2 cellular contexts compared by ENCODE assay signal in the genomic region with DNA sequence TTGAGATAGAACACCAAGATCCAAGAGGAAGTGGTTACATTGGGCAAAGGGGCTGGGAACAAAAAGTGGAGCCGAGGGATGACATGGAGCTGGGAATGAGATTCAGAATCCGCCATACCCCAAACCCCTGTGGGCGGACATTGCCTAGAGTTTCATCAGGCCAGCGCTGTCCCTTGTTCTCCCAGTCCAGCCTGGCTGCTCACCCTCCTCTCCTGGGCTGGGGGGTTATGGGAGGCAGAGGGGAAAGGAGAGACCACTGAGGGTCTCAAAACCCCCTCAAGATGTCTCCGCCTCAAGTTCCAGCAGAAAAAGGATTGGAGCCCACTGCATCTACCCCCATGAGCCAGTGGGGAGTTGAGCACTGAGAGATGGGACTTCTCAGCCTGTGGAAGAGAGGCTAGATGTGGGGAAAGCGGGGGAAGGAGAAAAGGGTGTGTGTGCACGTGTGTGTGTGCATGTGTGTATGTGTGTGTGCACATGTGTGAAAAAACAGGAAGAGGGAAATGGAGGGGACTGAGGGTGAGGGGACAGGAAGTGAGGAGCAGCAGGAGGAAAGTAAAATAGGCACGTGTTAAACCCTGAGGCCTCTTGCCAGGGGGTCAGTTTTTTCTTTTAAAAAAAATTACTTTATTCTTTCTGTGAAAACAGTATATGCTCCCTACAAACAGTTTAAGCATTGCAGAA.
TF ChIP-seq lines count a peak whose summit lies in the region.

No MANE protein-coding gene starts in this region.

TF ChIP-seq in GM23338, 12 proteins besides CTCF, POLR2A, EP300 and RAD21 (continues in another document):
- no peak for TF ChIP-seq STAT1 (IDR thresholded peaks at IDR 0.05; ENCODE audit: unreplicated experiment)
- no peak for TF ChIP-seq JUNB (IDR thresholded peaks at IDR 0.05; ENCODE audit: unreplicated experiment)
- TF ChIP-seq ZNF114 (CRISPR knock-in tag; IDR thresholded peaks at IDR 0.05): no peak
- no peak for TF ChIP-seq POLR2AphosphoS5 (IDR thresholded peaks at IDR 0.05; ENCODE audit: low read depth)
- no peak for TF ChIP-seq EZH2 (IDR thresholded peaks at IDR 0.05; ENCODE audit: low read depth, unreplicated experiment)
- no peak for TF ChIP-seq EZH2phosphoT487 (IDR thresholded peaks at IDR 0.05; ENCODE audit: unreplicated experiment)
- no peak for TF ChIP-seq ZNF331 (CRISPR knock-in tag; IDR thresholded peaks at IDR 0.05; ENCODE audit: low read depth)
- TF ChIP-seq ZNF462 (CRISPR knock-in tag; IDR thresholded peaks at IDR 0.05): no peak
- TF ChIP-seq, protein P1, sequence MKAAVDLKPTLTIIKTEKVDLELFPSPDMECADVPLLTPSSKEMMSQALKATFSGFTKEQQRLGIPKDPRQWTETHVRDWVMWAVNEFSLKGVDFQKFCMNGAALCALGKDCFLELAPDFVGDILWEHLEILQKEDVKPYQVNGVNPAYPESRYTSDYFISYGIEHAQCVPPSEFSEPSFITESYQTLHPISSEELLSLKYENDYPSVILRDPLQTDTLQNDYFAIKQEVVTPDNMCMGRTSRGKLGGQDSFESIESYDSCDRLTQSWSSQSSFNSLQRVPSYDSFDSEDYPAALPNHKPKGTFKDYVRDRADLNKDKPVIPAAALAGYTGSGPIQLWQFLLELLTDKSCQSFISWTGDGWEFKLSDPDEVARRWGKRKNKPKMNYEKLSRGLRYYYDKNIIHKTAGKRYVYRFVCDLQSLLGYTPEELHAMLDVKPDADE (IDR thresholded peaks at IDR 0.05): no peak
- no peak for TF ChIP-seq NANOG (IDR thresholded peaks at IDR 0.05; ENCODE audit: borderline replicate concordance)
- no peak for TF ChIP-seq CREB1 (CRISPR knock-in tag; IDR thresholded peaks at IDR 0.05; ENCODE audit: low read depth)

TF ChIP-seq in WTC11, 78 proteins besides CTCF, POLR2A, EP300 and RAD21:
- TF ChIP-seq, protein P2, sequence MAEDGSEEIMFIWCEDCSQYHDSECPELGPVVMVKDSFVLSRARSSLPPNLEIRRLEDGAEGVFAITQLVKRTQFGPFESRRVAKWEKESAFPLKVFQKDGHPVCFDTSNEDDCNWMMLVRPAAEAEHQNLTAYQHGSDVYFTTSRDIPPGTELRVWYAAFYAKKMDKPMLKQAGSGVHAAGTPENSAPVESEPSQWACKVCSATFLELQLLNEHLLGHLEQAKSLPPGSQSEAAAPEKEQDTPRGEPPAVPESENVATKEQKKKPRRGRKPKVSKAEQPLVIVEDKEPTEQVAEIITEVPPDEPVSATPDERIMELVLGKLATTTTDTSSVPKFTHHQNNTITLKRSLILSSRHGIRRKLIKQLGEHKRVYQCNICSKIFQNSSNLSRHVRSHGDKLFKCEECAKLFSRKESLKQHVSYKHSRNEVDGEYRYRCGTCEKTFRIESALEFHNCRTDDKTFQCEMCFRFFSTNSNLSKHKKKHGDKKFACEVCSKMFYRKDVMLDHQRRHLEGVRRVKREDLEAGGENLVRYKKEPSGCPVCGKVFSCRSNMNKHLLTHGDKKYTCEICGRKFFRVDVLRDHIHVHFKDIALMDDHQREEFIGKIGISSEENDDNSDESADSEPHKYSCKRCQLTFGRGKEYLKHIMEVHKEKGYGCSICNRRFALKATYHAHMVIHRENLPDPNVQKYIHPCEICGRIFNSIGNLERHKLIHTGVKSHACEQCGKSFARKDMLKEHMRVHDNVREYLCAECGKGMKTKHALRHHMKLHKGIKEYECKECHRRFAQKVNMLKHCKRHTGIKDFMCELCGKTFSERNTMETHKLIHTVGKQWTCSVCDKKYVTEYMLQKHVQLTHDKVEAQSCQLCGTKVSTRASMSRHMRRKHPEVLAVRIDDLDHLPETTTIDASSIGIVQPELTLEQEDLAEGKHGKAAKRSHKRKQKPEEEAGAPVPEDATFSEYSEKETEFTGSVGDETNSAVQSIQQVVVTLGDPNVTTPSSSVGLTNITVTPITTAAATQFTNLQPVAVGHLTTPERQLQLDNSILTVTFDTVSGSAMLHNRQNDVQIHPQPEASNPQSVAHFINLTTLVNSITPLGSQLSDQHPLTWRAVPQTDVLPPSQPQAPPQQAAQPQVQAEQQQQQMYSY (CRISPR knock-in tag; IDR thresholded peaks at IDR 0.05): peak; percentile 63
- TF ChIP-seq, protein P3, sequence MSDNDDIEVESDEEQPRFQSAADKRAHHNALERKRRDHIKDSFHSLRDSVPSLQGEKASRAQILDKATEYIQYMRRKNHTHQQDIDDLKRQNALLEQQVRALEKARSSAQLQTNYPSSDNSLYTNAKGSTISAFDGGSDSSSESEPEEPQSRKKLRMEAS (CRISPR knock-in tag; IDR thresholded peaks at IDR 0.05): no peak
